ENCODE assay signal across 1 cellular context in genomic region chr3:52693071-52693470, GRCh38.
TF ChIP-seq lines count a peak whose summit lies in the region.

No MANE protein-coding gene starts in this region.

TF ChIP-seq in K562, 482 proteins besides CTCF, POLR2A, EP300 and RAD21:
- TF ChIP-seq TFAM (CRISPR knock-in tag; conservative IDR thresholded peaks at IDR 0.05): no peak
- peak; percentile 14 for TF ChIP-seq PRDM10 (IDR thresholded peaks at IDR 0.05; ENCODE audit: partially characterized antibody)
